ENCODE assay signal across 20 cellular contexts in the genomic region with DNA sequence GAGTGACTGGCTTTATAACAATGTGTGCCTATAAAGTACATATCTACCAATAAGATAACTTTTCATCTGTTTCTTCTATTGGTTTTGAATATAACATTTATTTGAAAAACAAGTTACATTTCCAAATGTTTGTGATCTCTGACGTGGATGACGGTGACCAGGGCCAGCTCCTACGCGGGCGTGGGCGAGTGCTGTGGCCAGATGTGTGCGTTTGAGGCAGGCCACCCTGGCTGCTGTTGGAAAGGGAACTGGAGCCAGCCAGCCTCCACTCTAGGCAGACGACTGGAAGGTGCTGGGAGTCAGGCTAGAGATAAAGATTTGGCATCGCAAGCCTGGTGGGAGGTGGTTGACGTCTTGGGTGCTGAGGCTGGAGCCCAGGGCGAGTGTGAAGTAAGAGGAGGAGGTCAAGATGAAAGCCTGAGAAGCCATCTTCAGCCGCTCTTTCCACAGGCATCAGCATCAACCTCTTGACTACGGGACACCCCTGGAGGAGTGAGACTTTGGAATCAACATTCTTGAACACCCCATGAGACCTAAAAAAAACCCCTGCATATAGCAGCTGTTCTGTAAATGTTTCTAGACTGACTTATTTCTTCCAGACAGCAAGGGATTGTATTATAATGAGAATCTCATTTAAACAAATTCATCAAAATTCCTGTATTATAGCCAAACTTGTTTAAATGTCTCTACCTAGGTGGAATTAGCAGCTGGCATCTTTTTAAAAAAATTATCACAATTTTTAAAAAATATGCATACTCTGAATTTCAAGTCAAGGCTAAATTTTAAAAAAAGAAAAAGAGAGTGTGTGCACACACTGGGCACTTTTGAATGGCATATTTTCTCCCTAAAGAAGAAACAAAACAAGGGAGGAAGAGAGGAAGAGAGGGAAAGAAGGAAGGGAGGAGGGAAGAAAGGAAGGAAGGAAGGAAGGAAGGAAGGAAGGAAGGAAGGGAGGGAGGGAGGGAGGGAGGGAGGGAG.
DNase-seq lines count a peak whose midpoint lies in the region; ATAC-seq, FAIRE-seq and TF ChIP-seq lines count a peak whose summit lies in the region.
"Had no signal": no experiment of that assay in that cellular context is flagged by ENCODE, and none has a peak within 500 bp of the region (broad histone marks: within the 10 kb centered on the region; RNA-seq: fewer than 3 reads in every experiment).

No MANE protein-coding gene starts in this region.

- WGBS in IMR-90 (ENCODE audit: extremely low coverage in 2 of 2, insufficient read length in 1 of 2), 2 experiments: no CpG with 5 or more reads among the region's 13 CpGs
- WGBS in H1 (ENCODE audit: extremely low coverage in 1 of 2, insufficient coverage in 1 of 2, insufficient read length in 1 of 2, insufficient replicate concordance in 2 of 2, low coverage in 1 of 2, low lambda C conversion rate in 2 of 2, missing lambda C conversion rate in 1 of 2), 2 experiments: 87% methylated on average over 13 of the region's 13 CpGs; no CpG with 5 or more reads in 1 of the 2 experiments

- TF ChIP-seq CTCF in IMR-90 (conservative IDR thresholded peaks at IDR 0.05; ENCODE audit: low read depth, low read length) (no peak), H1 (IDR thresholded peaks at IDR 0.05; ENCODE audit: control extremely low read depth in 1 of 3, insufficient read depth in 1 of 3, low read depth in 1 of 3, low read length in 3 of 3) (no peak), right atrium auricular region (IDR thresholded peaks at IDR 0.05) (no peak)

- intact Hi-C loops in IMR-90 (cut with micrococcal nuclease): no loop called here

- no peak overlapping the region for H3K56ac ChIP-seq in IMR-90 (ENCODE audit: extremely low read depth, insufficient read depth, low read length)
- H3K56ac ChIP-seq in H1 (replicated peaks; ENCODE audit: insufficient read length, low read depth, low read length): no peak overlapping the region

- peak overlapping the region; percentile 77 for H3K27ac ChIP-seq in IMR-90 (ENCODE audit: insufficient read depth, low read length)
- no peak overlapping the region for H3K27ac ChIP-seq in H1 (ENCODE audit: low read depth, low read length)
- no peak overlapping the region for H3K27ac ChIP-seq in right atrium auricular region
- H3K27ac ChIP-seq in rectal smooth muscle tissue (ENCODE audit: low read depth, low read length): peak overlapping the region; percentile 4
- H3K27ac ChIP-seq: thoracic aorta had no signal

- H4K91ac ChIP-seq in IMR-90 (ENCODE audit: insufficient read depth, low read depth, low read length): peak overlapping the region; percentile 94
- H4K91ac ChIP-seq in H1 (replicated peaks; ENCODE audit: insufficient read length, low read length): no peak overlapping the region

- FAIRE-seq in H1 (lab: Jason Lieb, UNC): no peak
- FAIRE-seq: TTC549 had no signal

- no peak overlapping the region for H3K4me3 ChIP-seq in IMR-90 (ENCODE audit: insufficient read depth, low read depth, low read length)
- no peak overlapping the region for H3K4me3 ChIP-seq in H1 (ENCODE audit: extremely low read depth in 1 of 4, insufficient read depth in 2 of 4, low read depth in 3 of 4, low read length in 4 of 4)
- no peak overlapping the region for H3K4me3 ChIP-seq in right atrium auricular region
- no peak overlapping the region for H3K4me3 ChIP-seq in rectal smooth muscle tissue (ENCODE audit: low read length)
- H3K4me3 ChIP-seq: coronary artery, thoracic aorta had no signal

- dilution Hi-C loops in IMR-90 (cut with HindIII; ENCODE audit: low sequenced_read_pairs, unreplicated experiment): no loop called here

- ATAC-seq in IMR-90 (ENCODE audit: low read depth) (no peak), GM18520 (IDR thresholded peaks at IDR 0.05; ENCODE audit: unreplicated experiment) (no peak)
- ATAC-seq: natural killer cell had no signal

- H2AK9ac ChIP-seq in IMR-90 (replicated peaks; ENCODE audit: low read depth, low read length, poor library complexity): peak overlapping the region; percentile 57

- H3K27me3 ChIP-seq in IMR-90 (ENCODE audit: control insufficient read depth, insufficient read depth, low read length) (no peaks in the 10 kb centered on the region), H1 (replicated peaks in 1 of 4; ENCODE audit: control insufficient read depth in 3 of 4, extremely low read depth in 1 of 4, insufficient read depth in 3 of 4, low read length in 3 of 4) (no peaks in the 10 kb centered on the region), right atrium auricular region (no peaks in the 10 kb centered on the region), rectal smooth muscle tissue (ENCODE audit: control insufficient read depth, insufficient read depth, low read length) (no peaks in the 10 kb centered on the region)

- H2BK20ac ChIP-seq in IMR-90 (ENCODE audit: low read depth, low read length) (peak overlapping the region; percentile 75), H1 (ENCODE audit: low read length) (no peak overlapping the region)

- H2BK15ac ChIP-seq in IMR-90 (ENCODE audit: low read depth, low read length) (peak overlapping the region; percentile 84), H1 (ENCODE audit: low read length) (no peak overlapping the region)

- H3K23me2 ChIP-seq in H1 (ENCODE audit: low read depth, low read length): no peaks in the 10 kb centered on the region

- H3K9ac ChIP-seq in IMR-90 (ENCODE audit: low read depth, low read length): no peak overlapping the region
- H3K9ac ChIP-seq in H1 (replicated peaks in 1 of 4; ENCODE audit: extremely low read depth in 1 of 4, low read depth in 3 of 4, low read length in 3 of 4): no peak overlapping the region
- H3K9ac ChIP-seq in rectal smooth muscle tissue (ENCODE audit: low read length): no peak overlapping the region

- TF ChIP-seq POLR2A in IMR-90 (IDR thresholded peaks at IDR 0.05; ENCODE audit: low read depth, low read length) (no peak), H1 (IDR thresholded peaks at IDR 0.05; ENCODE audit: control extremely low read depth in 1 of 2, low read depth in 2 of 2, low read length in 2 of 2) (no peak)

- BruUV-seq in IMR-90 (replicated peaks; lab: Mats Ljungman, UMichigan): no TSS peak

- DNase-seq in IMR-90 (peak; percentile 70), H1 (ENCODE audit: low read depth in 1 of 2, low spot score in 2 of 2) (no peak), right atrium auricular region (ENCODE audit: low spot score) (peak; percentile 68), pons (ENCODE audit: low spot score) (no peak), SIG-M5 treated with dmso at 0.1 percent for 504 hours (lab: John Stamatoyannopoulos, UW; ENCODE audit: unreplicated experiment) (no peak), activated T-cell treated with anti-CD3 and anti-CD28 coated beads for 4 hours (no peak)
- DNase-seq: activated CD4-positive, alpha-beta T cell treated with anti-CD3 and anti-CD28 coated beads, Interleukin-2, amount 50 U/mL, for 4 hours; activated naive CD4-positive, alpha-beta T cell treated with anti-CD3 and anti-CD28 coated beads, Interleukin-2, amount 50 U/mL, for 16 hours; activated T-cell treated with anti-CD3 and anti-CD28 coated beads, Interleukin-2, amount 50 U/mL, for 1 hour; Calu3; immature natural killer cell; natural killer cell; NCI-H2029 treated with DMSO at 0.1 percent for 48 hours; NCI-H524 treated with DMSO at 0.1 percent for 48 hours; stimulated activated CD4-positive, alpha-beta T cell treated with anti-CD3 and anti-CD28 coated beads, Interleukin-4, amount 100 ng/mL, for 24 hours had no signal

- H4K5ac ChIP-seq in IMR-90 (ENCODE audit: low read depth, low read length) (peak overlapping the region; percentile 97), H1 (ENCODE audit: insufficient read length, low read depth, low read length) (no peak overlapping the region)

- in situ Hi-C loops in IMR-90 (cut with MboI; ENCODE audit: low sequenced_read_pairs): no loop called here

- H2AFZ ChIP-seq in IMR-90 (replicated peaks; ENCODE audit: low read length, poor library complexity) (peak overlapping the region; percentile 78), H1 (ENCODE audit: low read length) (no peak overlapping the region)

- peaks cover 21% of the 10 kb centered on the region for H3K4me1 ChIP-seq in IMR-90 (ENCODE audit: control insufficient read depth, insufficient read depth, low read length)
- H3K4me1 ChIP-seq in H1 (replicated peaks in 1 of 4; ENCODE audit: control insufficient read depth in 3 of 4, insufficient read depth in 4 of 4, low read length in 3 of 4): peaks cover 0 to 2% (median 0%) of the 10 kb centered on the region in 4 experiments; a peak in 1 of 7 replicates
- peaks cover 0 to 7% of the 10 kb centered on the region in 2 donors for H3K4me1 ChIP-seq in right atrium auricular region
- no peaks in the 10 kb centered on the region for H3K4me1 ChIP-seq in rectal smooth muscle tissue (ENCODE audit: control insufficient read depth, insufficient read depth, low read length)

- H3K9me3 ChIP-seq in IMR-90 (ENCODE audit: control insufficient read depth, insufficient read depth, low read length) (no peaks in the 10 kb centered on the region), H1 (ENCODE audit: insufficient read depth in 2 of 2, low read depth in 1 of 2, low read length in 1 of 2) (no peaks in the 10 kb centered on the region), right atrium auricular region (no peaks in the 10 kb centered on the region)
- H3K9me3 ChIP-seq: thoracic aorta had no signal

- H3K9me1 ChIP-seq in IMR-90 (ENCODE audit: insufficient read depth, low read length): peaks cover 37% of the 10 kb centered on the region

- TF ChIP-seq RAD21 in IMR-90 (IDR thresholded peaks at IDR 0.05; ENCODE audit: low read length) (no peak), H1 (IDR thresholded peaks at IDR 0.05 in 1 of 2, conservative IDR thresholded peaks at IDR 0.05 in 1 of 2; ENCODE audit: low read depth in 2 of 2, low read length in 2 of 2) (no peak)

- no peak overlapping the region for H3K4me2 ChIP-seq in IMR-90 (ENCODE audit: low read depth, low read length)
- H3K4me2 ChIP-seq in H1 (ENCODE audit: insufficient read depth in 1 of 2, low read depth in 2 of 2, low read length in 2 of 2): no peak overlapping the region

- CTCF ChIA-PET in IMR-90 (lab: Yijun Ruan, JAX) (interaction anchor here (1.3 kb wide), 1 partner anchor 98 kb away, joined by 3 read pairs; no protein-coding TSS in a partner anchor), H1 (lab: Charles Lee; ENCODE audit: partially characterized antibody) (no interaction called here)

- peaks cover 0 to 14% of the 10 kb centered on the region in 2 experiments; a peak in 1 of 4 replicates for H3K79me1 ChIP-seq in IMR-90 (ENCODE audit: low read depth in 1 of 2, low read length in 2 of 2)
- no peaks in the 10 kb centered on the region for H3K79me1 ChIP-seq in H1 (ENCODE audit: low read depth, low read length)

- H2AK5ac ChIP-seq in IMR-90 (ENCODE audit: low read depth, low read length) (peak overlapping the region; percentile 97), H1 (ENCODE audit: low read depth, low read length) (no peak overlapping the region)

- no peaks in the 10 kb centered on the region for H3K79me2 ChIP-seq in H1 (ENCODE audit: control insufficient read depth in 1 of 2, insufficient read depth in 2 of 2, low read length in 2 of 2)

- H3K14ac ChIP-seq in IMR-90 (replicated peaks; ENCODE audit: low read depth, low read length): peak overlapping the region; percentile 89
- H3K14ac ChIP-seq in H1 (ENCODE audit: insufficient read length): no peak overlapping the region

- peak overlapping the region; percentile 90 for H2BK5ac ChIP-seq in IMR-90 (ENCODE audit: low read depth, low read length, poor library complexity, severe bottlenecking)
- H2BK5ac ChIP-seq in H1 (ENCODE audit: low read depth, low read length): peak overlapping the region; percentile 2; the same call in 1 of the 2 replicates

- POLR2A ChIA-PET in IMR-90 (lab: Charles Lee; ENCODE audit: unreplicated experiment) (interaction anchor here (1.1 kb wide), 1 partner anchor 166 kb away, joined by 3 read pairs; the partner anchor contains the start of gene F3), H1 (lab: Charles Lee; ENCODE audit: partially characterized antibody) (no interaction called here)

- H3K23ac ChIP-seq in IMR-90 (ENCODE audit: low read depth, low read length) (peak overlapping the region; percentile 84), H1 (ENCODE audit: insufficient read length) (no peak overlapping the region)

- H4K8ac ChIP-seq in IMR-90 (ENCODE audit: low read depth in 2 of 2, low read length in 2 of 2) (peak overlapping the region; percentile 87 to 98), H1 (ENCODE audit: extremely low read depth, insufficient read depth, low read length) (no peak overlapping the region; the same call in 1 of the 2 replicates)

- H2BK12ac ChIP-seq in H1 (ENCODE audit: low read depth, low read length): no peak overlapping the region

- H3K4ac ChIP-seq in IMR-90 (ENCODE audit: low read depth, low read length) (peak overlapping the region; percentile 93), H1 (replicated peaks; ENCODE audit: insufficient read length, low read depth, low read length) (no peak overlapping the region)

- H3K18ac ChIP-seq in IMR-90 (ENCODE audit: low read depth, low read length): peak overlapping the region; percentile 78
- peak overlapping the region; percentile 28; the same call in 1 of the 2 replicates for H3K18ac ChIP-seq in H1 (ENCODE audit: extremely low read depth, low read length)

- no peaks in the 10 kb centered on the region for H3K36me3 ChIP-seq in IMR-90 (ENCODE audit: control insufficient read depth, insufficient read depth, low read length)
- H3K36me3 ChIP-seq in H1 (ENCODE audit: control insufficient read depth in 2 of 4, insufficient read depth in 4 of 4, low read length in 3 of 4): no peaks in the 10 kb centered on the region
- H3K36me3 ChIP-seq in right atrium auricular region: no peaks in the 10 kb centered on the region
- H3K36me3 ChIP-seq in rectal smooth muscle tissue (ENCODE audit: control insufficient read depth, insufficient read depth, low read length): no peaks in the 10 kb centered on the region
- H3K36me3 ChIP-seq: thoracic aorta had no signal

- H2BK120ac ChIP-seq in IMR-90 (ENCODE audit: low read depth, low read length): peak overlapping the region; percentile 98
- no peak overlapping the region for H2BK120ac ChIP-seq in H1 (replicated peaks; ENCODE audit: low read depth, low read length)

- no peak for TF ChIP-seq EP300 in H1 (IDR thresholded peaks at IDR 0.05; ENCODE audit: borderline replicate concordance in 1 of 2, low read depth in 2 of 2, low read length in 2 of 2)

- no peaks in the 10 kb centered on the region for H4K20me1 ChIP-seq in IMR-90 (ENCODE audit: insufficient read depth, low read length)
- no peaks in the 10 kb centered on the region for H4K20me1 ChIP-seq in H1 (replicated peaks in 1 of 2; ENCODE audit: control insufficient read depth in 1 of 2, insufficient read depth in 2 of 2, low read length in 2 of 2)

Comparison
In these comparisons a context has a peak if more than half of its experiments do, and no peak if none do; other contexts are left out.
1. DNase-seq: peak in IMR-90 (single experiment) and right atrium auricular region (single experiment); none in H1 (0 of 2), pons (single experiment), SIG-M5 treated with dmso at 0.1 percent for 504 hours (single experiment) and activated T-cell treated with anti-CD3 and anti-CD28 coated beads for 4 hours (single experiment).
2. H3K27ac ChIP-seq: peak in IMR-90 (single experiment) and rectal smooth muscle tissue (single experiment); none in H1 (single experiment) and right atrium auricular region (0 of 2).